In the genomic region with DNA sequence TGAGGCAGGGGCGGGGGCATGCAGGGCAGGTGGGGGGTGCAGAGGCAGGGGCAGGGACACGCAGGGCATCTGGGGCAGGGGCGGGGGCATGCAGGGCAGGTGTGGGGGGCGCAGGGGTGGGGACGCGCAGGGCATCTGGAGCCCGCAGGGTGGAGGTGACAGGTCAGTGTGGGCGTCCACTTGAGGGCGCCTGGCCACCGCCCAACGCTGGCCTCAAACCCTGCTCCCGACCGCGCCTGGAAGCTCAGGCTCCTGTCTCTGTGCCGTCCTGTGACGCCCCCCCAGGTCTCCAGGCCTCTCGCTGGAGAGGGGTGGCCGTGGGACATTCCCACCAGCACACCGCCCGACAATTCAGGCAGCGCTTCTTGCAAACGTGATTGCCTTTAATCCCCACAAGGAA, we compare ENCODE assay signal across 1 cellular context. TPM values are rescaled to one million over a fixed set of nuclear protein-coding genes. Genes with fewer than 3 reads are reported as not detected.
"Had no signal": no experiment of that assay in that cellular context is flagged by ENCODE, and none has a peak within 500 bp of the region (broad histone marks: within the 10 kb centered on the region; RNA-seq: fewer than 3 reads in every experiment).

No MANE protein-coding gene starts in this region.

RNA-seq across cellular contexts. Expression of a gene that starts 59.4 kb away (rescaled TPM):
- total RNA-seq: epithelial cell of proximal tubule had no signal
